Comparison of ENCODE assay signal across 1 cellular context in the genomic region with DNA sequence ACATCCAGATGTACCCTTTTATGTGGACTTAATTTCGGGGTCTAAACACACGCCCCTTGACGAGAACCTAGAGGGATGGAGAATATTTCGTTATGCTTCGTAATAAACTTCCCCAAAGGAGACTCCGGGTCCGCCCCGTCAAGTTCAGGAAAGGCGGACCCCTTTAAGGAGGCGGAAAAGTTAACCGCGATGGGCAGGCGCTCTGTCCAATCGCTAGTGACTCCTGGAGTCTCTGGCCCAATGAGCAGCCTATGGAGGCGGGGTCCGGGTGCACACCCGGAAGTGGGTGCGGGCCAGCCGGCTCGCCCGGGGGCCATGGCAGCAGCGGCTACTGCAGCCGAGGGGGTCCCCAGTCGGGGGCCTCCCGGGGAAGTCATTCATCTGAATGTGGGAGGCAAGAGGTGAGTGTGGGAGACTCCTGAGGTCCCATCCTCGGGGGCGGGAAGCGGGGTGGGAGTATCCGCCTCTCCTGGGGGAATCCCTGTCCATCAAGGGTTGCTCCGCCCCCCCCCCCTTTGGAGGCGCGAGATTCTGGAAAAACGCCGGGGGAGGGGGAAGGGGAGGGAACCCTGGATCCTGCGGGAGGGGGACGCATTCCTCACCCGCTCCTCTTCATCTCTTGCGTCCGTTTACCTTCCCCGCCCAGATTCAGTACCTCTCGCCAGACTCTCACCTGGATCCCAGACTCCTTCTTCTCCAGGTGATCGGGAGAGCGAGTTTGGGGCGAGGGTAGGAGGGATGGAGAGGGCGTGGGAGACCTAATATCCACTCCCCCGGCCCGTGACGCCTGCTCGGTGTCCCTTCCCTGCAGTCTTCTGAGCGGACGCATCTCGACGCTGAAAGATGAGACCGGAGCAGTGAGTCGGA.
TF ChIP-seq lines count a peak whose summit lies in the region.

A gene with protein sequence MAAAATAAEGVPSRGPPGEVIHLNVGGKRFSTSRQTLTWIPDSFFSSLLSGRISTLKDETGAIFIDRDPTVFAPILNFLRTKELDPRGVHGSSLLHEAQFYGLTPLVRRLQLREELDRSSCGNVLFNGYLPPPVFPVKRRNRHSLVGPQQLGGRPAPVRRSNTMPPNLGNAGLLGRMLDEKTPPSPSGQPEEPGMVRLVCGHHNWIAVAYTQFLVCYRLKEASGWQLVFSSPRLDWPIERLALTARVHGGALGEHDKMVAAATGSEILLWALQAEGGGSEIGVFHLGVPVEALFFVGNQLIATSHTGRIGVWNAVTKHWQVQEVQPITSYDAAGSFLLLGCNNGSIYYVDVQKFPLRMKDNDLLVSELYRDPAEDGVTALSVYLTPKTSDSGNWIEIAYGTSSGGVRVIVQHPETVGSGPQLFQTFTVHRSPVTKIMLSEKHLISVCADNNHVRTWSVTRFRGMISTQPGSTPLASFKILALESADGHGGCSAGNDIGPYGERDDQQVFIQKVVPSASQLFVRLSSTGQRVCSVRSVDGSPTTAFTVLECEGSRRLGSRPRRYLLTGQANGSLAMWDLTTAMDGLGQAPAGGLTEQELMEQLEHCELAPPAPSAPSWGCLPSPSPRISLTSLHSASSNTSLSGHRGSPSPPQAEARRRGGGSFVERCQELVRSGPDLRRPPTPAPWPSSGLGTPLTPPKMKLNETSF (plus strand): TSS at position 289 of the 867 bp plus-strand sequence. CDS start 27 bp downstream, at position 316.

TF ChIP-seq in HEK293T, 16 proteins besides CTCF, POLR2A, EP300 and RAD21 (continued from another document):
- TF ChIP-seq FOXA1 (IDR thresholded peaks at IDR 0.05) = no peak
